Comparison of ENCODE assay signal across 10 cellular contexts in the genomic region with DNA sequence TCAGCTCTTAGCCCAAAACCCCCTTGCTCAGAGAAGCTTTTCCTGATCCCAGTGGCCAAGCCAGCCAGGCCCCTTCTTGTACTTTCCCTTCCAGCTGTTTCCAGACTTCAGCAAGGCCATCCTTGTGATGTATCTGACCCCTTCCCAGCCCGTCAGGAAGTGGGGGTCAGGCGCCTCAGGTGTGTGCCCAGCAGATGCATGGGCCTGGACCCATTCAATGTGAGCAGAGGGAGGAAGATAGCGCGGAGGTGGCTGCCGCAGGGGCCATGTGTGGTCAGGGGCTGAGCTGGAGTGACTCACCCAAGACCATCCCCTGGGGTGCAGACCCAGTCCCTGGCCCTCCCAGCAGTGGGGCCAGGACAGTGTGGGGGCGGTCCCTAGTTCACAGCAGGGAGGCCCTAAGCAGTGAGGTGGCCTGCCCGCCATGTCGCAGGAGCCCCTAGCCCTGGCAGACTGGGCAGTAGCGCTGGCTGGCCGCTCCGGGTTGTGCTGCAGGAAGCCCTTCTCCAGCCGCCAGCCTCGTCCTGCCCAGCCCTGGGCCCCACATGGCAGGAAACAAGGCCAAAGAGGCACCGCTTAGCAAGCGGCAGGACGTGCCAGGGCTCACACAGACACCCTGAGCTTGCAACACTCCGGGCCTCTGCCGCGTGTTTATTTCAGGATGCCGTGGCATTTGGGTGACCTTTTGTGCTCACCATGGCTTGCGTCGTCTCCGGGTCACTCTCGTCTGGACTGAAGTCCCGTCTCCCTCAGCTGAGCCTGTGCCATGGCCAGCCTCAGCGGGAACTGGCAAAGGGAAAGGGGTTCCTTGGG. TPM values are rescaled to one million over a fixed set of nuclear protein-coding genes. Genes with fewer than 3 reads are reported as not detected.
DNase-seq lines count a peak whose midpoint lies in the region; ATAC-seq and TF ChIP-seq lines count a peak whose summit lies in the region.
"Had no signal": no experiment of that assay in that cellular context is flagged by ENCODE, and none has a peak within 500 bp of the region (broad histone marks: within the 10 kb centered on the region; RNA-seq: fewer than 3 reads in every experiment).

No MANE protein-coding gene starts in this region.

- peak overlapping the region; percentile 12 for H3K14ac ChIP-seq in neuronal stem cell (ENCODE audit: low read length)

- H3K4me2 ChIP-seq in neuronal stem cell (ENCODE audit: insufficient read depth, low read length, poor library complexity, severe bottlenecking) = no peak overlapping the region
- H3K4me2 ChIP-seq: BLaER1 had no signal

- H3K9me3 ChIP-seq in neuronal stem cell (replicated peaks in 1 of 2; ENCODE audit: control insufficient read depth in 2 of 2, insufficient read depth in 1 of 2, low read depth in 1 of 2, low read length in 2 of 2) = peaks cover 0 to 5% of the 10 kb centered on the region in 2 donors
- H3K9me3 ChIP-seq: BLaER1 had no signal

- no peak overlapping the region for H3K4ac ChIP-seq in neuronal stem cell (ENCODE audit: low read length)

- H2AFZ ChIP-seq in neuronal stem cell (ENCODE audit: low read length) = no peak overlapping the region

- no peak overlapping the region for H2BK5ac ChIP-seq in neuronal stem cell (ENCODE audit: low read length)

- no peaks in the 10 kb centered on the region for H3K9me3 Mint-ChIP-seq in natural killer cell treated with Interleukin-12 subunit alpha and Interleukin-12 subunit beta and Interleukin-15 and Interleukin-18, amount 100 ng/mL, for 72 hours
- H3K9me3 Mint-ChIP-seq in natural killer cell = no peaks in the 10 kb centered on the region
- no peaks in the 10 kb centered on the region for H3K9me3 Mint-ChIP-seq in activated CD4-positive, alpha-beta T cell treated with anti-CD3 and anti-CD28 coated beads, Interleukin-2, amount 10 ng/mL, durations not matched to agents 7 days and 5 days
- H3K9me3 Mint-ChIP-seq in naive thymus-derived CD8-positive, alpha-beta T cell = no peaks in the 10 kb centered on the region

- no peaks in the 10 kb centered on the region for H3K79me1 ChIP-seq in neuronal stem cell (ENCODE audit: low read depth, low read length)

- intact Hi-C loops in natural killer cell (cut with micrococcal nuclease) = no loop called here

- H2AK5ac ChIP-seq in neuronal stem cell (ENCODE audit: low read depth, low read length) = peak overlapping the region; percentile 6

- no peak overlapping the region for H4K8ac ChIP-seq in neuronal stem cell (ENCODE audit: low read depth, low read length)

- CTCF ChIA-PET in activated CD4-positive, alpha-beta T cell treated with anti-CD3 and anti-CD28 coated beads, Interleukin-2, amount 10 ng/mL, durations not matched to agents 7 days and 5 days (lab: Charles Lee) = interaction anchor here (0.9 to 1.9 kb wide), 2 partner anchors 16 to 27 kb away, joined by 3 to 6 read pairs; a partner anchor contains a TSS

- ATAC-seq in natural killer cell treated with Interleukin-12 subunit alpha and Interleukin-12 subunit beta and Interleukin-15 and Interleukin-18, amount 100 ng/mL, for 72 hours = peak; percentile 39 to 77
- ATAC-seq in natural killer cell (no peak), GM18873 (IDR thresholded peaks at IDR 0.05; ENCODE audit: low FRiP score, unreplicated experiment) (no peak)
- no peak for ATAC-seq in naive thymus-derived CD8-positive, alpha-beta T cell

- DNase-seq in natural killer cell treated with Interleukin-12 subunit alpha and Interleukin-12 subunit beta and Interleukin-15 and Interleukin-18, amount 100 ng/mL, for 72 hours (ENCODE audit: low spot score) = peak; percentile 77
- DNase-seq in natural killer cell (no peak), fibroblast of the aortic adventitia (ENCODE audit: low read depth) (peak; percentile 27), neuronal stem cell (ENCODE audit: low spot score) (no peak), NCI-H2171 treated with DMSO at 0.1 percent for 48 hours (lab: John Stamatoyannopoulos, UW) (no peak)
- DNase-seq in activated CD4-positive, alpha-beta T cell treated with anti-CD3 and anti-CD28 coated beads, Interleukin-2, amount 10 ng/mL, durations not matched to agents 7 days and 5 days = no peak
- DNase-seq in naive thymus-derived CD8-positive, alpha-beta T cell = no peak
- DNase-seq: stimulated activated CD4-positive, alpha-beta T cell treated with anti-CD3 and anti-CD28 coated beads, Interleukin-4, amount 100 ng/mL, for 24 hours had no signal

- no peaks in the 10 kb centered on the region for H3K27me3 ChIP-seq in neuronal stem cell (ENCODE audit: control insufficient read depth in 3 of 3, insufficient read depth in 3 of 3, low read depth in 1 of 3, low read length in 3 of 3)
- H3K27me3 ChIP-seq: BLaER1 had no signal

- TF ChIP-seq CTCF in natural killer cell (IDR thresholded peaks at IDR 0.05) (no peak), fibroblast of the aortic adventitia (IDR thresholded peaks at IDR 0.05; ENCODE audit: insufficient read depth, low read length) (no peak)

- no peaks in the 10 kb centered on the region for H3K36me3 Mint-ChIP-seq in natural killer cell treated with Interleukin-12 subunit alpha and Interleukin-12 subunit beta and Interleukin-15 and Interleukin-18, amount 100 ng/mL, for 72 hours
- H3K36me3 Mint-ChIP-seq in natural killer cell = no peaks in the 10 kb centered on the region
- H3K36me3 Mint-ChIP-seq in activated CD4-positive, alpha-beta T cell treated with anti-CD3 and anti-CD28 coated beads, Interleukin-2, amount 10 ng/mL, durations not matched to agents 7 days and 5 days (ENCODE audit: low read depth) = no peaks in the 10 kb centered on the region
- no peaks in the 10 kb centered on the region for H3K36me3 Mint-ChIP-seq in naive thymus-derived CD8-positive, alpha-beta T cell

- no peak overlapping the region for H3K27ac ChIP-seq in neuronal stem cell (replicated peaks; ENCODE audit: low read length)
- H3K27ac ChIP-seq: BLaER1 had no signal

- H3K18ac ChIP-seq in neuronal stem cell (ENCODE audit: low read length) = peak overlapping the region; percentile 72

- H3K9ac ChIP-seq in neuronal stem cell (ENCODE audit: low read depth, low read length, poor library complexity) = peak overlapping the region; percentile 21
- H3K9ac ChIP-seq: BLaER1 had no signal

- H4K91ac ChIP-seq in neuronal stem cell (ENCODE audit: low read depth, low read length, poor library complexity) = no peak overlapping the region

- H3K4me1 Mint-ChIP-seq in natural killer cell treated with Interleukin-12 subunit alpha and Interleukin-12 subunit beta and Interleukin-15 and Interleukin-18, amount 100 ng/mL, for 72 hours (ENCODE audit: low read depth in 2 of 2) = peaks cover 0 to 3% of the 10 kb centered on the region in 2 donors
- H3K4me1 Mint-ChIP-seq in natural killer cell = peaks cover 0 to 4% of the 10 kb centered on the region in 2 donors
- no peaks in the 10 kb centered on the region for H3K4me1 Mint-ChIP-seq in activated CD4-positive, alpha-beta T cell treated with anti-CD3 and anti-CD28 coated beads, Interleukin-2, amount 10 ng/mL, durations not matched to agents 7 days and 5 days
- peaks cover 0 to 2% (median 0%) of the 10 kb centered on the region in 4 donors for H3K4me1 Mint-ChIP-seq in naive thymus-derived CD8-positive, alpha-beta T cell

- H3K27me3 Mint-ChIP-seq in natural killer cell treated with Interleukin-12 subunit alpha and Interleukin-12 subunit beta and Interleukin-15 and Interleukin-18, amount 100 ng/mL, for 72 hours = no peaks in the 10 kb centered on the region
- no peaks in the 10 kb centered on the region for H3K27me3 Mint-ChIP-seq in natural killer cell (ENCODE audit: low read depth in 2 of 2)
- H3K27me3 Mint-ChIP-seq in activated CD4-positive, alpha-beta T cell treated with anti-CD3 and anti-CD28 coated beads, Interleukin-2, amount 10 ng/mL, durations not matched to agents 7 days and 5 days = no peaks in the 10 kb centered on the region
- H3K27me3 Mint-ChIP-seq in naive thymus-derived CD8-positive, alpha-beta T cell = no peaks in the 10 kb centered on the region

- no peak overlapping the region for H3K4me3 ChIP-seq in fibroblast of the aortic adventitia (ENCODE audit: low read depth, low read length)
- no peak overlapping the region for H3K4me3 ChIP-seq in neuronal stem cell (ENCODE audit: low read length in 2 of 2)
- H3K4me3 ChIP-seq: BLaER1 had no signal

- peak overlapping the region; percentile 31 to 86 for H3K27ac Mint-ChIP-seq in natural killer cell treated with Interleukin-12 subunit alpha and Interleukin-12 subunit beta and Interleukin-15 and Interleukin-18, amount 100 ng/mL, for 72 hours
- no peak overlapping the region for H3K27ac Mint-ChIP-seq in natural killer cell
- H3K27ac Mint-ChIP-seq in activated CD4-positive, alpha-beta T cell treated with anti-CD3 and anti-CD28 coated beads, Interleukin-2, amount 10 ng/mL, durations not matched to agents 7 days and 5 days = no peak overlapping the region
- H3K27ac Mint-ChIP-seq in naive thymus-derived CD8-positive, alpha-beta T cell = peak overlapping the region in 1 of 10 donors; percentile 75

- peak overlapping the region; percentile 80 for H3K23ac ChIP-seq in neuronal stem cell (ENCODE audit: low read depth, low read length, poor library complexity)

- no CpG with 5 or more reads among the region's 26 CpGs for WGBS in neuronal stem cell (ENCODE audit: extremely low coverage in 2 of 2, insufficient read length in 2 of 2, insufficient replicate concordance in 1 of 2), 2 donors

- POLR2A ChIA-PET in activated CD4-positive, alpha-beta T cell treated with anti-CD3 and anti-CD28 coated beads, Interleukin-2, amount 10 ng/mL, durations not matched to agents 7 days and 5 days (lab: Charles Lee) = no interaction called here
- POLR2A ChIA-PET in naive thymus-derived CD8-positive, alpha-beta T cell (lab: Charles Lee) = interaction anchor here (0.6 kb wide), 1 partner anchor 23 kb away, joined by 7 read pairs; no protein-coding TSS in a partner anchor

- peaks cover 9 to 12% of the 10 kb centered on the region in 2 donors for H3K4me1 ChIP-seq in neuronal stem cell (ENCODE audit: control insufficient read depth in 2 of 2, insufficient read depth in 1 of 2, low read depth in 1 of 2, low read length in 2 of 2)

- H3K4me3 Mint-ChIP-seq in natural killer cell treated with Interleukin-12 subunit alpha and Interleukin-12 subunit beta and Interleukin-15 and Interleukin-18, amount 100 ng/mL, for 72 hours = no peak overlapping the region
- no peak overlapping the region for H3K4me3 Mint-ChIP-seq in natural killer cell
- no peak overlapping the region for H3K4me3 Mint-ChIP-seq in activated CD4-positive, alpha-beta T cell treated with anti-CD3 and anti-CD28 coated beads, Interleukin-2, amount 10 ng/mL, durations not matched to agents 7 days and 5 days
- no peak overlapping the region for H3K4me3 Mint-ChIP-seq in naive thymus-derived CD8-positive, alpha-beta T cell

- peaks cover 3 to 7% of the 10 kb centered on the region in 2 donors for H3K36me3 ChIP-seq in neuronal stem cell (replicated peaks in 1 of 2; ENCODE audit: control insufficient read depth in 2 of 2, insufficient read depth in 2 of 2, low read length in 2 of 2)

- H2BK120ac ChIP-seq in neuronal stem cell (ENCODE audit: low read depth, low read length) = peak overlapping the region; percentile 72

- H2BK12ac ChIP-seq in neuronal stem cell (ENCODE audit: low read length) = no peak overlapping the region

- H2BK15ac ChIP-seq in neuronal stem cell (ENCODE audit: low read length) = peak overlapping the region; percentile 28

RNA-seq across cellular contexts. Expression of a gene that starts 12.0 kb away (rescaled TPM):
- total RNA-seq in natural killer cell treated with Interleukin-12 subunit alpha and Interleukin-12 subunit beta and Interleukin-15 and Interleukin-18, amount 100 ng/mL, for 72 hours = under 1 TPM; 0.50 to 0.61 TPM
- total RNA-seq in natural killer cell (1 to 10 TPM; 2.1 to 2.7 (median 2.5) TPM), fibroblast of the aortic adventitia (ENCODE audit: low replicate concordance) (0.65 and 4.8 TPM in 2 replicates)
- polyA plus RNA-seq in neuronal stem cell (2013, experiment 1 of 2) = 23.8 TPM
- 21.4 TPM for polyA plus RNA-seq in neuronal stem cell (2013, experiment 2 of 2)
- 1 to 10 TPM in 1 of 2 experiments, under 1 TPM in 1; 0.81 to 1.2 TPM for total RNA-seq in activated CD4-positive, alpha-beta T cell treated with anti-CD3 and anti-CD28 coated beads, Interleukin-2, amount 10 ng/mL, durations not matched to agents 7 days and 5 days
- total RNA-seq in naive thymus-derived CD8-positive, alpha-beta T cell = 1 to 10 TPM; 5.1 to 5.5 TPM
- polyA plus RNA-seq in naive thymus-derived CD8-positive, alpha-beta T cell = 1 to 10 TPM in 2 of 3 donors, under 1 TPM in 1; 0.61 to 3.1 (median 1.4) TPM

RNA-seq across cellular contexts. Expression of a gene that starts 16.9 kb away (rescaled TPM):
- 100 to 1,000 TPM in 1 of 2 donors, 10 to 100 TPM in 1; 74.5 to 157 TPM for total RNA-seq in natural killer cell treated with Interleukin-12 subunit alpha and Interleukin-12 subunit beta and Interleukin-15 and Interleukin-18, amount 100 ng/mL, for 72 hours
- 10 to 100 TPM; 59.7 to 74.8 (median 59.8) TPM for total RNA-seq in natural killer cell
- 79.4 and 87.3 TPM in 2 replicates for total RNA-seq in fibroblast of the aortic adventitia (ENCODE audit: low replicate concordance)
- polyA plus RNA-seq in neuronal stem cell (2013, experiment 1 of 2) = 109 TPM
- polyA plus RNA-seq in neuronal stem cell (2013, experiment 2 of 2) = 114 TPM
- 100 to 1,000 TPM in 1 of 2 experiments, 10 to 100 TPM in 1; 84.7 to 135 TPM for total RNA-seq in activated CD4-positive, alpha-beta T cell treated with anti-CD3 and anti-CD28 coated beads, Interleukin-2, amount 10 ng/mL, durations not matched to agents 7 days and 5 days
- 10 to 100 TPM; 75.4 to 82.5 TPM for total RNA-seq in naive thymus-derived CD8-positive, alpha-beta T cell
- 100 to 1,000 TPM; 248 to 297 (median 283) TPM for polyA plus RNA-seq in naive thymus-derived CD8-positive, alpha-beta T cell

RNA-seq across cellular contexts. Expression of a gene that starts 46.6 kb away (rescaled TPM):
- total RNA-seq in natural killer cell treated with Interleukin-12 subunit alpha and Interleukin-12 subunit beta and Interleukin-15 and Interleukin-18, amount 100 ng/mL, for 72 hours = 10 to 100 TPM; 19.2 to 44.9 TPM
- 10 to 100 TPM; 12.7 to 21.9 (median 15.3) TPM for total RNA-seq in natural killer cell
- total RNA-seq in fibroblast of the aortic adventitia (ENCODE audit: low replicate concordance) = 38.3 and 64.0 TPM in 2 replicates
- polyA plus RNA-seq in neuronal stem cell (2013, experiment 1 of 2) = 19.0 TPM
- polyA plus RNA-seq in neuronal stem cell (2013, experiment 2 of 2) = 19.6 TPM
- total RNA-seq in activated CD4-positive, alpha-beta T cell treated with anti-CD3 and anti-CD28 coated beads, Interleukin-2, amount 10 ng/mL, durations not matched to agents 7 days and 5 days = 100 to 1,000 TPM; 163 to 171 TPM
- 100 to 1,000 TPM; 114 to 121 TPM for total RNA-seq in naive thymus-derived CD8-positive, alpha-beta T cell
- polyA plus RNA-seq in naive thymus-derived CD8-positive, alpha-beta T cell = 1 to 10 TPM; 1.8 to 7.6 (median 5.1) TPM

RNA-seq across cellular contexts. Expression of a gene that starts 59.5 kb away (rescaled TPM):
- 100 to 1,000 TPM; 128 to 229 TPM for total RNA-seq in natural killer cell treated with Interleukin-12 subunit alpha and Interleukin-12 subunit beta and Interleukin-15 and Interleukin-18, amount 100 ng/mL, for 72 hours
- total RNA-seq in natural killer cell (100 to 1,000 TPM; 152 to 163 (median 153) TPM), fibroblast of the aortic adventitia (ENCODE audit: low replicate concordance) (93.1 and 127 TPM in 2 replicates)
- polyA plus RNA-seq in neuronal stem cell (2013, experiment 1 of 2) = 84.4 TPM
- 82.3 TPM for polyA plus RNA-seq in neuronal stem cell (2013, experiment 2 of 2)
- total RNA-seq in activated CD4-positive, alpha-beta T cell treated with anti-CD3 and anti-CD28 coated beads, Interleukin-2, amount 10 ng/mL, durations not matched to agents 7 days and 5 days = 100 to 1,000 TPM; 159 to 166 TPM
- total RNA-seq in naive thymus-derived CD8-positive, alpha-beta T cell = 10 to 100 TPM; 88.9 to 95.7 TPM
- polyA plus RNA-seq in naive thymus-derived CD8-positive, alpha-beta T cell = 10 to 100 TPM in 2 of 3 donors, 1 to 10 TPM in 1; 8.9 to 33.4 (median 23.1) TPM

Comparison
In these comparisons a context has a peak if more than half of its experiments do, and no peak if none do; other contexts are left out.
1. ATAC-seq: peak in natural killer cell treated with Interleukin-12 subunit alpha and Interleukin-12 subunit beta and Interleukin-15 and Interleukin-18, amount 100 ng/mL, for 72 hours (2 of 2); none in natural killer cell (0 of 3), naive thymus-derived CD8-positive, alpha-beta T cell (0 of 2) and GM18873 (single experiment).
2. DNase-seq: peak in natural killer cell treated with Interleukin-12 subunit alpha and Interleukin-12 subunit beta and Interleukin-15 and Interleukin-18, amount 100 ng/mL, for 72 hours (single experiment) and fibroblast of the aortic adventitia (single experiment); none in natural killer cell (single experiment), neuronal stem cell (single experiment), NCI-H2171 treated with DMSO at 0.1 percent for 48 hours (single experiment), activated CD4-positive, alpha-beta T cell treated with anti-CD3 and anti-CD28 coated beads, Interleukin-2, amount 10 ng/mL, durations not matched to agents 7 days and 5 days (single experiment) and naive thymus-derived CD8-positive, alpha-beta T cell (0 of 10).
3. H3K27ac Mint-ChIP-seq: peak in natural killer cell treated with Interleukin-12 subunit alpha and Interleukin-12 subunit beta and Interleukin-15 and Interleukin-18, amount 100 ng/mL, for 72 hours (2 of 2); none in natural killer cell (0 of 2) and activated CD4-positive, alpha-beta T cell treated with anti-CD3 and anti-CD28 coated beads, Interleukin-2, amount 10 ng/mL, durations not matched to agents 7 days and 5 days (single experiment).